Comparison of ENCODE assay signal across 8 cellular contexts in the genomic region with DNA sequence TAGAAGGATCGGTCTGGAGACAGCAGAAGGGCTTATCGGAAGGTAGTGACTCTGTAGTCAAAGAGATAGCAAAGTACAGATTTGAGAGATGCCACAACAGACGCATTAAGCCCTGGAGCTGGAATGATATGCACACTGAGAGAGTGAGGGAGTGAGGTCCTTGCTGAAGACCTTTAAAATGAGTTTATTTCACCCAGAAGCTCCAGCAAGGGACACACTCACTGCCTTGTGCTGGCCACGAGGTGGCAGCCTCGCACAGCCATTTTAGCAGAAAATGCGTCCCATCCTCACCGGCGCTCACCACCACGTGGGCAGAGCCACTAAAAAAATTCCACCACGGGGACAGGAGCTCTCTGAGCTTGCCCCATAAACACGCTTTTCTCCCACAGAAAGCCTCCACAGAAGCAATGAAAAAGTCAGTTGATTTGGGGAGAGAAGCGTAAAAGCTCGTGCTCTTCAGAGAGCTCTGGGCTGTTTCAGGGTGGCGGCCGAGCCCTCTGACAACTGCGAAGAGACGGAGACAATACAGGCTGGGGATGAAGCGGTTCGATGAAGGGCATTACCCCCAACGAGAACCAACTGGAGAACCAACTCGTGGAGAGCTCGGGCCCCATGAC.
A peak's percentile ranks its signal among the peaks of the same experiment; 100 is the strongest.
DNase-seq lines count a peak whose midpoint lies in the region; ATAC-seq, FAIRE-seq and TF ChIP-seq lines count a peak whose summit lies in the region.

No MANE protein-coding gene starts in this region.

- H3K9me3 ChIP-seq in left ventricle myocardium inferior (replicated peaks) = no peaks in the 10 kb centered on the region

- intact Hi-C loops in left ventricle myocardium inferior (cut with micrococcal nuclease) = loop anchor here (10.0 kb wide), 1 partner anchor 148 kb away; no protein-coding TSS in a partner anchor

- in situ Hi-C loops in KBM-7 (cut with MboI; ENCODE audit: low pct_unique_long_range_greater_than_20kb, low sequenced_read_pairs) = no loop called here

- DNase-seq in GM12892 (ENCODE audit: insufficient read length) (peak; percentile 65), KBM-7 (peak; percentile 74), T-helper 1 cell (peak; percentile 54 to 71 (median 68)), amniotic epithelial cell (ENCODE audit: low read depth) (peak; percentile 71), left ventricle myocardium inferior (peak; percentile 67), putamen (ENCODE audit: low spot score) (peak; percentile 82)

- no peaks in the 10 kb centered on the region for H3K27me3 ChIP-seq in left ventricle myocardium inferior (ENCODE audit: low read depth)

- peak overlapping the region; percentile 84 for H3K27ac ChIP-seq in left ventricle myocardium inferior (replicated peaks)

- H3K36me3 ChIP-seq in left ventricle myocardium inferior = peaks cover 32% of the 10 kb centered on the region

- ATAC-seq in HG03460 (IDR thresholded peaks at IDR 0.05; ENCODE audit: unreplicated experiment) (no peak), HG03520 (IDR thresholded peaks at IDR 0.05; ENCODE audit: unreplicated experiment) (no peak)

- peak; percentile 71 for FAIRE-seq in GM12892 (lab: Jason Lieb, UNC)

- peak; percentile 84 for TF ChIP-seq CTCF in left ventricle myocardium inferior (IDR thresholded peaks at IDR 0.05; ENCODE audit: borderline replicate concordance)

- H3K4me3 ChIP-seq in left ventricle myocardium inferior = no peak overlapping the region

- peaks cover 96% of the 10 kb centered on the region for H3K4me1 ChIP-seq in left ventricle myocardium inferior

- TF ChIP-seq POLR2A in GM12892 (IDR thresholded peaks at IDR 0.05; ENCODE audit: low read depth, low read length) = no peak
